ENCODE assay signal across 8 cellular contexts in the genomic region with DNA sequence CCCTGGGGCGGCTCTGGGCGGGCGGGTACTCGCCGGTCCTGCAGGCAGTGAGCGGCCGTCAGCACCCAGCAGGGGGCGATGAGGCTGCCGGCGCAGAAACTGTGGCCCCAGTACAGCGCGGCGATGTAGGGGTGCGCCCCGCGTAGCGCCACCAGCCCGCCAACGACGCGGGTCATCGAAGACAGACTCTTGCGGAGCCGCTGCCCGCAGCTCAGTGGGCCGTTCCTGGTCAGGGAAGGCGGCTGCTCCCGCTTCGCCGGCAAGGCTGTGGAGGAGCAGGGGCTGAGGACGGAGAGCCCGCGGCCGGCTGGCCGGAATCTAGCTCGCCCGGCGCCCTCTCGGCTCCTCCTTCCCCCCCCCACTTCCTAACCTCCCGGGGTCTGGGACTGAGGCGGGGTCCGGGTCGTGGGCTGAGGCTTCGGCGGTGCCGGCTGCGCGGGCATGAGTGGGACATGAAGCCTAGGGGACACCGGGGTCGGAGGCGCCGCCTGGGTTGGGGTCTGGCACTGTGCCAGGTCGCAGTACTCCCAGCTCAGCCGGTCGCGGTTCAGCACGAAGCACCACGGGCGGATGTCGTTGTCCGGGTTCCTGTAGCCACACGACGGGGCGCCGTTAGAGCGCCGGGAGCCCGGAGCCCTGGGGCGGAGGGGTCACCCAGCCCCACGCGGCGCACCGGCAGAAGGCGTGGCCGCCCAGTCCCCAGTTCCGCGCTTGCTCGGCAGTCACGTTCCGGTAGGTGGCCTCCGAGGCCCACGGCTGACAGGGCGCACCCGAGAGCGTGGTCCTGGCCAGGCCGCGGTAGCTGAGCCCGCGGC. TPM values are rescaled to one million over a fixed set of nuclear protein-coding genes. Genes with fewer than 3 reads are reported as not detected.
DNase-seq lines count a peak whose midpoint lies in the region; ATAC-seq and TF ChIP-seq lines count a peak whose summit lies in the region.

No MANE protein-coding gene starts in this region.

- DNase-seq in DMS 273 (lab: John Stamatoyannopoulos, UW; ENCODE audit: unreplicated experiment) (peak; percentile 92), HT-29 (ENCODE audit: low spot score) (peak; percentile 85), fibroblast of mammary gland (ENCODE audit: low read depth) (peak; percentile 70)
- peak; percentile 91 to 92 for DNase-seq in activated T-cell treated with anti-CD3 and anti-CD28 coated beads, Interleukin-2, amount 50 U/mL, for 72 hours
- peak; percentile 84 for DNase-seq in natural killer cell treated with Interleukin-12 subunit alpha and Interleukin-12 subunit beta and Interleukin-15 and Interleukin-18, amount 100 ng/mL, for 72 hours (ENCODE audit: low spot score)
- DNase-seq in stimulated activated naive CD8-positive, alpha-beta T cell treated with anti-CD3 and anti-CD28 coated beads, Interleukin-15, Interleukin-2, amounts not matched to agents 100 U/mL and 50 U/mL, for 24 hours: peak; percentile 88

- no peaks in the 10 kb centered on the region for H3K36me3 Mint-ChIP-seq in activated T-cell treated with anti-CD3 and anti-CD28 coated beads, Interleukin-2, amount 50 U/mL, for 72 hours (ENCODE audit: insufficient read depth in 2 of 2)
- no peaks in the 10 kb centered on the region for H3K36me3 Mint-ChIP-seq in natural killer cell treated with Interleukin-12 subunit alpha and Interleukin-12 subunit beta and Interleukin-15 and Interleukin-18, amount 100 ng/mL, for 72 hours

- peaks cover 32% of the 10 kb centered on the region for H3K4me1 Mint-ChIP-seq in activated T-cell treated with anti-CD3 and anti-CD28 coated beads, Interleukin-2, amount 50 U/mL, for 72 hours (ENCODE audit: low read depth)
- peaks cover 38 to 39% of the 10 kb centered on the region in 2 donors for H3K4me1 Mint-ChIP-seq in natural killer cell treated with Interleukin-12 subunit alpha and Interleukin-12 subunit beta and Interleukin-15 and Interleukin-18, amount 100 ng/mL, for 72 hours (ENCODE audit: low read depth in 2 of 2)

- H3K9me3 Mint-ChIP-seq in activated T-cell treated with anti-CD3 and anti-CD28 coated beads, Interleukin-2, amount 50 U/mL, for 72 hours: no peaks in the 10 kb centered on the region
- H3K9me3 Mint-ChIP-seq in natural killer cell treated with Interleukin-12 subunit alpha and Interleukin-12 subunit beta and Interleukin-15 and Interleukin-18, amount 100 ng/mL, for 72 hours: no peaks in the 10 kb centered on the region

- TF ChIP-seq CTCF in fibroblast of mammary gland (conservative IDR thresholded peaks at IDR 0.05; ENCODE audit: control insufficient read depth, insufficient read depth, low read depth, low read length): peak; percentile 52

- ATAC-seq in GM21360 (IDR thresholded peaks at IDR 0.05; ENCODE audit: unreplicated experiment): peak; percentile 69
- peak; percentile 89 to 91 for ATAC-seq in activated T-cell treated with anti-CD3 and anti-CD28 coated beads, Interleukin-2, amount 50 U/mL, for 72 hours (replicated peaks in 1 of 2)
- ATAC-seq in natural killer cell treated with Interleukin-12 subunit alpha and Interleukin-12 subunit beta and Interleukin-15 and Interleukin-18, amount 100 ng/mL, for 72 hours: peak; percentile 93 to 94
- ATAC-seq in stimulated activated naive CD8-positive, alpha-beta T cell treated with anti-CD3 and anti-CD28 coated beads, Interleukin-15, Interleukin-2, amounts not matched to agents 100 U/mL and 50 U/mL, for 24 hours: peak; percentile 89

- H3K27me3 Mint-ChIP-seq in activated T-cell treated with anti-CD3 and anti-CD28 coated beads, Interleukin-2, amount 50 U/mL, for 72 hours (ENCODE audit: low read depth): peaks cover 23% of the 10 kb centered on the region
- peaks cover 10 to 13% of the 10 kb centered on the region in 2 donors for H3K27me3 Mint-ChIP-seq in natural killer cell treated with Interleukin-12 subunit alpha and Interleukin-12 subunit beta and Interleukin-15 and Interleukin-18, amount 100 ng/mL, for 72 hours

- peak overlapping the region; percentile 51 for H3K4me3 ChIP-seq in fibroblast of mammary gland (ENCODE audit: control insufficient read depth, low read depth, low read length)

- H3K4me3 Mint-ChIP-seq in activated T-cell treated with anti-CD3 and anti-CD28 coated beads, Interleukin-2, amount 50 U/mL, for 72 hours: peak overlapping the region; percentile 92 to 93
- H3K4me3 Mint-ChIP-seq in natural killer cell treated with Interleukin-12 subunit alpha and Interleukin-12 subunit beta and Interleukin-15 and Interleukin-18, amount 100 ng/mL, for 72 hours: peak overlapping the region; percentile 68

- H3K27ac Mint-ChIP-seq in activated T-cell treated with anti-CD3 and anti-CD28 coated beads, Interleukin-2, amount 50 U/mL, for 72 hours: no peak overlapping the region
- no peak overlapping the region for H3K27ac Mint-ChIP-seq in natural killer cell treated with Interleukin-12 subunit alpha and Interleukin-12 subunit beta and Interleukin-15 and Interleukin-18, amount 100 ng/mL, for 72 hours

TF ChIP-seq in PFSK-1, 5 proteins besides CTCF, POLR2A, EP300 and RAD21:
- TF ChIP-seq TAF1 (IDR thresholded peaks at IDR 0.05; ENCODE audit: borderline replicate concordance, insufficient read depth, low read length) (0 out of 2 replicates have a peak, but pooled peaks have one; percentile 17), FOXP2 (optimal IDR thresholded peaks at IDR 0.05; ENCODE audit: borderline replicate concordance, extremely low read depth, extremely low read length, insufficient read depth) (peak; percentile 90), SIN3A (IDR thresholded peaks at IDR 0.05; ENCODE audit: borderline replicate concordance, insufficient read depth, low read length) (no peak), POLR2AphosphoS5 (IDR thresholded peaks at IDR 0.05; ENCODE audit: low read depth, low read length) (peak; percentile 68; the same call in 1 of the 2 replicates)
- TF ChIP-seq, protein P1, sequence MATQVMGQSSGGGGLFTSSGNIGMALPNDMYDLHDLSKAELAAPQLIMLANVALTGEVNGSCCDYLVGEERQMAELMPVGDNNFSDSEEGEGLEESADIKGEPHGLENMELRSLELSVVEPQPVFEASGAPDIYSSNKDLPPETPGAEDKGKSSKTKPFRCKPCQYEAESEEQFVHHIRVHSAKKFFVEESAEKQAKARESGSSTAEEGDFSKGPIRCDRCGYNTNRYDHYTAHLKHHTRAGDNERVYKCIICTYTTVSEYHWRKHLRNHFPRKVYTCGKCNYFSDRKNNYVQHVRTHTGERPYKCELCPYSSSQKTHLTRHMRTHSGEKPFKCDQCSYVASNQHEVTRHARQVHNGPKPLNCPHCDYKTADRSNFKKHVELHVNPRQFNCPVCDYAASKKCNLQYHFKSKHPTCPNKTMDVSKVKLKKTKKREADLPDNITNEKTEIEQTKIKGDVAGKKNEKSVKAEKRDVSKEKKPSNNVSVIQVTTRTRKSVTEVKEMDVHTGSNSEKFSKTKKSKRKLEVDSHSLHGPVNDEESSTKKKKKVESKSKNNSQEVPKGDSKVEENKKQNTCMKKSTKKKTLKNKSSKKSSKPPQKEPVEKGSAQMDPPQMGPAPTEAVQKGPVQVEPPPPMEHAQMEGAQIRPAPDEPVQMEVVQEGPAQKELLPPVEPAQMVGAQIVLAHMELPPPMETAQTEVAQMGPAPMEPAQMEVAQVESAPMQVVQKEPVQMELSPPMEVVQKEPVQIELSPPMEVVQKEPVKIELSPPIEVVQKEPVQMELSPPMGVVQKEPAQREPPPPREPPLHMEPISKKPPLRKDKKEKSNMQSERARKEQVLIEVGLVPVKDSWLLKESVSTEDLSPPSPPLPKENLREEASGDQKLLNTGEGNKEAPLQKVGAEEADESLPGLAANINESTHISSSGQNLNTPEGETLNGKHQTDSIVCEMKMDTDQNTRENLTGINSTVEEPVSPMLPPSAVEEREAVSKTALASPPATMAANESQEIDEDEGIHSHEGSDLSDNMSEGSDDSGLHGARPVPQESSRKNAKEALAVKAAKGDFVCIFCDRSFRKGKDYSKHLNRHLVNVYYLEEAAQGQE (IDR thresholded peaks at IDR 0.05; ENCODE audit: insufficient read depth in 1 of 2, low read depth in 2 of 2, low read length in 2 of 2): no peak

RNA-seq across cellular contexts. Expression of a gene that starts 3.6 kb away (rescaled TPM):
- total RNA-seq in HT-29 (2014; rRNA removed; shearing (Covaris generic)): not detected in 2 replicates
- not detected for polyA plus RNA-seq in PFSK-1 (2012; ENCODE audit: insufficient read length, low read depth)
- total RNA-seq in activated T-cell treated with anti-CD3 and anti-CD28 coated beads, Interleukin-2, amount 50 U/mL, for 72 hours: not detected
- total RNA-seq in natural killer cell treated with Interleukin-12 subunit alpha and Interleukin-12 subunit beta and Interleukin-15 and Interleukin-18, amount 100 ng/mL, for 72 hours: not detected

RNA-seq across cellular contexts. Expression of a gene that starts 5.3 kb away (rescaled TPM):
- total RNA-seq in HT-29 (2014; rRNA removed; shearing (Covaris generic)): 52.9 TPM in 2 replicates
- 25.8 TPM for polyA plus RNA-seq in PFSK-1 (2012; ENCODE audit: insufficient read length, low read depth)
- 1 to 10 TPM; 6.5 to 6.7 TPM for total RNA-seq in activated T-cell treated with anti-CD3 and anti-CD28 coated beads, Interleukin-2, amount 50 U/mL, for 72 hours
- total RNA-seq in natural killer cell treated with Interleukin-12 subunit alpha and Interleukin-12 subunit beta and Interleukin-15 and Interleukin-18, amount 100 ng/mL, for 72 hours: under 1 TPM in 1 of 2 donors, not detected in 1; 0.45 TPM

RNA-seq across cellular contexts. Expression of a gene that starts 19.8 kb away (rescaled TPM):
- not detected in 2 replicates for total RNA-seq in HT-29 (2014; rRNA removed; shearing (Covaris generic))
- not detected for polyA plus RNA-seq in PFSK-1 (2012; ENCODE audit: insufficient read length, low read depth)
- under 1 TPM; 0.19 to 0.21 TPM for total RNA-seq in activated T-cell treated with anti-CD3 and anti-CD28 coated beads, Interleukin-2, amount 50 U/mL, for 72 hours
- total RNA-seq in natural killer cell treated with Interleukin-12 subunit alpha and Interleukin-12 subunit beta and Interleukin-15 and Interleukin-18, amount 100 ng/mL, for 72 hours: not detected

RNA-seq across cellular contexts. Expression of a gene that starts 22.4 kb away (rescaled TPM):
- 87.7 and 94.2 TPM in 2 replicates for total RNA-seq in HT-29 (2014; rRNA removed; shearing (Covaris generic))
- polyA plus RNA-seq in PFSK-1 (2012; ENCODE audit: insufficient read length, low read depth): 90.4 TPM
- 100 to 1,000 TPM; 133 to 135 TPM for total RNA-seq in activated T-cell treated with anti-CD3 and anti-CD28 coated beads, Interleukin-2, amount 50 U/mL, for 72 hours
- total RNA-seq in natural killer cell treated with Interleukin-12 subunit alpha and Interleukin-12 subunit beta and Interleukin-15 and Interleukin-18, amount 100 ng/mL, for 72 hours: 100 to 1,000 TPM in 1 of 2 donors, 10 to 100 TPM in 1; 58.1 to 113 TPM

RNA-seq across cellular contexts. Expression of a gene that starts 42.6 kb away (rescaled TPM):
- 69.3 and 86.7 TPM in 2 replicates for total RNA-seq in HT-29 (2014; rRNA removed; shearing (Covaris generic))
- polyA plus RNA-seq in PFSK-1 (2012; ENCODE audit: insufficient read length, low read depth): 21.5 TPM
- total RNA-seq in activated T-cell treated with anti-CD3 and anti-CD28 coated beads, Interleukin-2, amount 50 U/mL, for 72 hours: 10 to 100 TPM; 12.1 to 16.0 TPM
- 1 to 10 TPM in 1 of 2 donors, under 1 TPM in 1; 0.83 to 2.6 TPM for total RNA-seq in natural killer cell treated with Interleukin-12 subunit alpha and Interleukin-12 subunit beta and Interleukin-15 and Interleukin-18, amount 100 ng/mL, for 72 hours

Comparison
In these comparisons a context has a peak if more than half of its experiments do, and no peak if none do; other contexts are left out.
1. Peak in every context shown above with its lines: DNase-seq, ATAC-seq and H3K4me3 ChIP-seq.
2. RNA of a gene that starts 5.3 kb away (total RNA-seq): 52.9 TPM in HT-29 and 6.5 to 6.7 TPM in activated T-cell treated with anti-CD3 and anti-CD28 coated beads, Interleukin-2, amount 50 U/mL, for 72 hours; 0.45 TPM in natural killer cell treated with Interleukin-12 subunit alpha and Interleukin-12 subunit beta and Interleukin-15 and Interleukin-18, amount 100 ng/mL, for 72 hours; every median in the first group is over 4 times any median in the second.